11 cellular contexts compared by ENCODE assay signal in genomic region chr5:35963381-35963843, GRCh38. TPM values are rescaled to one million over a fixed set of nuclear protein-coding genes. Genes with fewer than 3 reads are reported as not detected.
DNase-seq lines count a peak whose midpoint lies in the region; ATAC-seq and TF ChIP-seq lines count a peak whose summit lies in the region.
"Had no signal": no experiment of that assay in that cellular context is flagged by ENCODE, and none has a peak within 500 bp of the region (broad histone marks: within the 10 kb centered on the region; RNA-seq: fewer than 3 reads in every experiment).

No MANE protein-coding gene starts in this region.

- no peaks in the 10 kb centered on the region for H3K4me1 Mint-ChIP-seq in endothelial cell (ENCODE audit: unreplicated experiment)
- H3K4me1 Mint-ChIP-seq in type B pancreatic cell (ENCODE audit: unreplicated experiment): no peaks in the 10 kb centered on the region

- ATAC-seq in GM21360 (IDR thresholded peaks at IDR 0.05; ENCODE audit: unreplicated experiment): no peak
- no peak for ATAC-seq in GM18511 (IDR thresholded peaks at IDR 0.05; ENCODE audit: unreplicated experiment)

- H3K27me3 Mint-ChIP-seq in endothelial cell (ENCODE audit: unreplicated experiment) (no peaks in the 10 kb centered on the region), type B pancreatic cell (no peaks in the 10 kb centered on the region)

- peaks cover 4% of the 10 kb centered on the region for H3K9me3 Mint-ChIP-seq in endothelial cell (ENCODE audit: unreplicated experiment)
- no peaks in the 10 kb centered on the region for H3K9me3 Mint-ChIP-seq in type B pancreatic cell

- no peak overlapping the region for H3K27ac Mint-ChIP-seq in endothelial cell (ENCODE audit: unreplicated experiment)
- no peak overlapping the region for H3K27ac Mint-ChIP-seq in type B pancreatic cell

- H3K4me3 Mint-ChIP-seq in endothelial cell (ENCODE audit: unreplicated experiment) (no peak overlapping the region), type B pancreatic cell (no peak overlapping the region)

- TF ChIP-seq CTCF in endothelial cell (IDR thresholded peaks at IDR 0.05; ENCODE audit: unreplicated experiment): peak; percentile 62
- peak; percentile 70 for TF ChIP-seq CTCF in type B pancreatic cell (conservative IDR thresholded peaks at IDR 0.05)

- no peaks in the 10 kb centered on the region for H3K36me3 Mint-ChIP-seq in endothelial cell (ENCODE audit: low read depth, unreplicated experiment)
- H3K36me3 Mint-ChIP-seq in type B pancreatic cell: no peaks in the 10 kb centered on the region

- DNase-seq in stimulated activated CD4-positive, alpha-beta T cell treated with anti-CD3 and anti-CD28 coated beads, Interleukin-4, amount 100 ng/mL, for 48 hours (ENCODE audit: low read depth in 2 of 2): peak; percentile 7 to 8
- DNase-seq in stimulated activated CD4-positive, alpha-beta T cell treated with anti-CD3 and anti-CD28 coated beads, Interleukin-4, amount 100 ng/mL, for 4 hours: no peak
- DNase-seq in NCI-H82 (lab: John Stamatoyannopoulos, UW) (peak; percentile 65), endothelial cell (ENCODE audit: low spot score) (no peak), type B pancreatic cell (ENCODE audit: extremely low spot score, unreplicated experiment) (no peak)
- no peak for DNase-seq in effector CD8-positive, alpha-beta T cell (lab: John Stamatoyannopoulos, UW)
- DNase-seq: anterior cingulate cortex, T-helper 1 cell had no signal

RNA-seq across cellular contexts. Expression of gene CAPSL, which starts 25.0 kb away (rescaled TPM):
- not detected for total RNA-seq in endothelial cell (ENCODE audit: unreplicated experiment)
- total RNA-seq in type B pancreatic cell (ENCODE audit: low replicate concordance): 0.45 and 2.3 TPM in 2 replicates
- total RNA-seq: mononuclear cell had no signal

RNA-seq across cellular contexts. Expression of gene UGT3A1, which starts 27.8 kb away (rescaled TPM):
- total RNA-seq in endothelial cell (ENCODE audit: unreplicated experiment): 0.85 TPM
- 0.82 and 6.1 TPM in 2 replicates for total RNA-seq in type B pancreatic cell (ENCODE audit: low replicate concordance)

Comparison
In these comparisons a context has a peak if more than half of its experiments do, and no peak if none do; other contexts are left out.
1. DNase-seq: peak in stimulated activated CD4-positive, alpha-beta T cell treated with anti-CD3 and anti-CD28 coated beads, Interleukin-4, amount 100 ng/mL, for 48 hours (2 of 2) and NCI-H82 (single experiment); none in stimulated activated CD4-positive, alpha-beta T cell treated with anti-CD3 and anti-CD28 coated beads, Interleukin-4, amount 100 ng/mL, for 4 hours (0 of 2), endothelial cell (single experiment), type B pancreatic cell (single experiment) and effector CD8-positive, alpha-beta T cell (single experiment).